31 cellular contexts compared by ENCODE assay signal in the genomic region with DNA sequence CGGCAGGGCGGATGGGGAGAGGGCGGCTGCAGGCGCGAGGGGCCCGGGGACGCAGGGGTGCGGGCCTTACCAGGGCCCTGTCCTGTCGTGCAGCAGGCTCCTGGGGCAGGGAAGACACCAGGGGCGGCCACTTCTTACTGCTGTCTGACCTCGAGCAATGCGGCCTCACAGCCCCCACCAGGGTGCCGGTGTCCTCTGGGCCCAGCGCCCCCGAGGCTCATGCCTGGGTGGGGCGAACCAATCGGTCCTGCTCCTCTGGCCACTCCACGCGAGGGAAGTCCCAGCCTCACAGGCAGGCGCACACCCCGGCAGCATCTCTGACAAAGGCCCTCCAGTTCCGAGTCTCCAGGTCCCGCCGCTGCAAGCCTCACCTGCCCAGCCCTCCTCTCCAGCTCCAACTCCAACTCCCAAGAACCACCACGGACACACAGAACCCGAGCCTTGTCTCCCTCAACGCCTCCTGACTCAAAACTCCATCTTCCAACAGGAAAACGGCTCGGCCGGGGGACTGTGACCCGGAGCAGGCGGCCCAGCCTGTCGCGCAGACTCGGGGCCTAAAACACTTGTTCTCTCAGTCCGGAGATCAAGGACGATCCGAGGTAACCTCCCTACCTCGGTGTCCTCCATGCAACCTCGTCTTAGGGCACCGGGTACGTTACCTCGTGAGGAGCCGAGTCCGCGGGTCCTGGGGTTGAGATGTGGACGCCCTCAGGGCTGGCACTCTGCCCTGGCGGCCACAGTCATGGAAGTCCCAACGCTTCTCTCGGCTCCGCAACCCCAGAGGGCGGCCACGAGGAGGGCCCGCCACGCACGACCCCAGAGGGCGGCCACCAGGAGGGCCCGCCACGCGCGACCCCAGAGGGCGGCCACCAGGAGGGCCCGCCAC. TPM values are rescaled to one million over a fixed set of nuclear protein-coding genes. Genes with fewer than 3 reads are reported as not detected.
DNase-seq lines count a peak whose midpoint lies in the region; ATAC-seq, FAIRE-seq and TF ChIP-seq lines count a peak whose summit lies in the region.
"Had no signal": no experiment of that assay in that cellular context is flagged by ENCODE, and none has a peak within 500 bp of the region (broad histone marks: within the 10 kb centered on the region; RNA-seq: fewer than 3 reads in every experiment).

No MANE protein-coding gene starts in this region.

- H3K9ac ChIP-seq in K562 (ENCODE audit: insufficient read depth in 1 of 2, low read depth in 2 of 2, low read length in 2 of 2) (no peak overlapping the region; a peak in 1 of 4 replicates), neuronal stem cell (ENCODE audit: low read depth, low read length, poor library complexity) (peak overlapping the region; percentile 44)

- peak overlapping the region; percentile 20 for H3K23ac ChIP-seq in neuronal stem cell (ENCODE audit: low read depth, low read length, poor library complexity)

- 94% methylated on average over 41 of the region's 63 CpGs for WGBS in K562 (ENCODE audit: insufficient coverage, low coverage, missing lambda C conversion rate)
- no CpG with 5 or more reads among the region's 63 CpGs for WGBS in neuronal stem cell (ENCODE audit: extremely low coverage in 2 of 2, insufficient read length in 2 of 2, insufficient replicate concordance in 1 of 2), 2 donors

- no peak overlapping the region for H3K4me3 Mint-ChIP-seq in CD8-positive, alpha-beta T cell
- H3K4me3 Mint-ChIP-seq in IgD-negative memory B cell, result peak overlapping the region in 3 of 4 donors; percentile 28 to 85 (median 58)
- H3K4me3 Mint-ChIP-seq in CD14-positive monocyte, result no peak overlapping the region
- H3K4me3 Mint-ChIP-seq: CD4-positive, alpha-beta T cell; neural crest cell had no signal

- no TSS peak for BruUV-seq in K562 (replicated peaks; lab: Mats Ljungman, UMichigan)

- no peak overlapping the region for H3K4ac ChIP-seq in neuronal stem cell (ENCODE audit: low read length)

- H2BK5ac ChIP-seq in neuronal stem cell (ENCODE audit: low read length), result no peak overlapping the region

- no peak for TF ChIP-seq EP300 in K562 (IDR thresholded peaks at IDR 0.05; ENCODE audit: low read length)

- peaks cover 11% of the 10 kb centered on the region for H3K36me3 ChIP-seq in CD8-positive, alpha-beta T cell (ENCODE audit: insufficient read depth, low read length)
- H3K36me3 ChIP-seq in K562 (ENCODE audit: control insufficient read depth, insufficient read depth, low read length), result peaks cover 60% of the 10 kb centered on the region; the same call in 2 of the 3 replicates
- H3K36me3 ChIP-seq in neuronal stem cell (replicated peaks in 1 of 2; ENCODE audit: control insufficient read depth in 2 of 2, insufficient read depth in 2 of 2, low read length in 2 of 2), result peaks cover 13 to 48% of the 10 kb centered on the region in 2 donors

- no peaks in the 10 kb centered on the region for H3K9me3 ChIP-seq in CD8-positive, alpha-beta T cell (ENCODE audit: low read length)
- H3K9me3 ChIP-seq in K562 (replicated peaks; ENCODE audit: control insufficient read depth, insufficient read depth, low read depth, low read length), result no peaks in the 10 kb centered on the region
- H3K9me3 ChIP-seq in neuronal stem cell (replicated peaks in 1 of 2; ENCODE audit: control insufficient read depth in 2 of 2, insufficient read depth in 1 of 2, low read depth in 1 of 2, low read length in 2 of 2), result no peaks in the 10 kb centered on the region
- H3K9me3 ChIP-seq: HAP-1, heart left ventricle, Peyer's patch, upper lobe of left lung had no signal

- FAIRE-seq in K562 (lab: Jason Lieb, UNC), result no peak
- FAIRE-seq: colon had no signal

- H2BK15ac ChIP-seq in neuronal stem cell (ENCODE audit: low read length), result no peak overlapping the region

- DNase-seq in CD8-positive, alpha-beta T cell, result no peak
- DNase-seq in K562 (ENCODE audit: extremely low read depth in 1 of 4, low spot score in 3 of 4), result no peak
- no peak for DNase-seq in neuronal stem cell (ENCODE audit: low spot score)
- DNase-seq in CD14-positive monocyte (ENCODE audit: low spot score), result no peak
- no peak for DNase-seq in foreskin melanocyte
- DNase-seq: activated CD8-positive, alpha-beta memory T cell treated with anti-CD3 and anti-CD28 coated beads for 24 hours; activated gamma-delta T cell treated with Interleukin-2 at 50 U/mL for 16 hours; activated T-cell treated with anti-CD3 and anti-CD28 coated beads, Interleukin-2, amount 50 U/mL, for 1 hour; CD4-positive, alpha-beta T cell; effector CD4-positive, alpha-beta T cell; erythroblast; heart left ventricle; KBM-7; MM.1S; NCI-H2029 treated with DMSO at 0.1 percent for 48 hours; NCI-H2227 treated with DMSO at 0.1 percent for 48 hours; Peyer's patch; posterior cingulate gyrus; SIG-M5; stimulated activated CD4-positive, alpha-beta T cell treated with anti-CD3 and anti-CD28 coated beads, Interleukin-2, amount 100 ng/mL, for 48 hours had no signal

- no peak overlapping the region for H3K4me3 ChIP-seq in CD8-positive, alpha-beta T cell (ENCODE audit: low read depth, low read length)
- H3K4me3 ChIP-seq in K562 (no peak overlapping the region), neuronal stem cell (ENCODE audit: low read length in 2 of 2) (no peak overlapping the region)
- H3K4me3 ChIP-seq: HAP-1, heart left ventricle, lung, Peyer's patch, upper lobe of left lung had no signal

- H3K79me1 ChIP-seq in neuronal stem cell (ENCODE audit: low read depth, low read length), result peaks cover 6% of the 10 kb centered on the region

- no peak overlapping the region for H3K14ac ChIP-seq in neuronal stem cell (ENCODE audit: low read length)

- intact Hi-C loops in CD8-positive, alpha-beta T cell (cut with DNase I, micrococcal nuclease), result no loop called here
- intact Hi-C loops in K562 (cut with micrococcal nuclease), result no loop called here
- intact Hi-C loops in CD14-positive monocyte (cut with micrococcal nuclease), result no loop called here

- H3K27ac Mint-ChIP-seq in CD8-positive, alpha-beta T cell, result peak overlapping the region; percentile 77
- H3K27ac Mint-ChIP-seq in IgD-negative memory B cell, result peak overlapping the region in 2 of 3 donors; percentile 80 to 85
- peak overlapping the region in 1 of 7 donors; percentile 61 for H3K27ac Mint-ChIP-seq in CD14-positive monocyte
- H3K27ac Mint-ChIP-seq: CD4-positive, alpha-beta T cell had no signal

- H3K9me3 Mint-ChIP-seq in CD8-positive, alpha-beta T cell, result no peaks in the 10 kb centered on the region
- no peaks in the 10 kb centered on the region for H3K9me3 Mint-ChIP-seq in IgD-negative memory B cell
- peaks cover 0 to 2% (median 0%) of the 10 kb centered on the region in 7 donors for H3K9me3 Mint-ChIP-seq in CD14-positive monocyte
- H3K9me3 Mint-ChIP-seq: CD4-positive, alpha-beta T cell; neural crest cell had no signal

- POLR2A ChIA-PET in CD8-positive, alpha-beta T cell (lab: Charles Lee), result interaction anchor here (1.0 kb wide), 1 partner anchor 15 kb away, joined by 3 read pairs; no protein-coding TSS in a partner anchor
- POLR2A ChIA-PET in K562 (lab: Yijun Ruan, JAX), result no interaction called here

- H3K36me3 Mint-ChIP-seq in CD8-positive, alpha-beta T cell, result peaks cover 26% of the 10 kb centered on the region
- H3K36me3 Mint-ChIP-seq in IgD-negative memory B cell (peaks cover 4% of the 10 kb centered on the region), CD14-positive monocyte (peaks cover 19 to 50% of the 10 kb centered on the region in 2 donors)

- no peaks in the 10 kb centered on the region for H3K79me2 ChIP-seq in K562 (ENCODE audit: control insufficient read depth, insufficient read depth, low read length)

- no peak for TF ChIP-seq RAD21 in K562 (CRISPR knock-in tag; conservative IDR thresholded peaks at IDR 0.05 in 1 of 2, IDR thresholded peaks at IDR 0.05 in 1 of 2)

- H3K4me2 ChIP-seq in K562 (ENCODE audit: insufficient read depth, low read length), result no peak overlapping the region
- H3K4me2 ChIP-seq in neuronal stem cell (ENCODE audit: insufficient read depth, low read length, poor library complexity, severe bottlenecking), result no peak overlapping the region

- no peak overlapping the region for H3K18ac ChIP-seq in neuronal stem cell (ENCODE audit: low read length)

- H2AK5ac ChIP-seq in neuronal stem cell (ENCODE audit: low read depth, low read length), result no peak overlapping the region

- no peaks in the 10 kb centered on the region for H3K27me3 Mint-ChIP-seq in CD8-positive, alpha-beta T cell (ENCODE audit: low read depth)
- H3K27me3 Mint-ChIP-seq in IgD-negative memory B cell (no peaks in the 10 kb centered on the region), CD14-positive monocyte (ENCODE audit: low read depth in 3 of 3) (no peaks in the 10 kb centered on the region)
- H3K27me3 Mint-ChIP-seq: CD4-positive, alpha-beta T cell had no signal

- no peaks in the 10 kb centered on the region for H3K4me1 Mint-ChIP-seq in CD8-positive, alpha-beta T cell (ENCODE audit: low read depth)
- H3K4me1 Mint-ChIP-seq in IgD-negative memory B cell (peaks cover 0 to 10% (median 9%) of the 10 kb centered on the region in 3 donors), CD14-positive monocyte (no peaks in the 10 kb centered on the region)
- H3K4me1 Mint-ChIP-seq: neural crest cell had no signal

- CTCF ChIA-PET in CD8-positive, alpha-beta T cell (lab: Charles Lee), result no interaction called here
- CTCF ChIA-PET in K562 (lab: Yijun Ruan, JAX; ENCODE audit: low intra/inter-chr PET ratio), result no interaction called here

- H2AFZ ChIP-seq in K562 (ENCODE audit: low read depth, low read length) (no peak overlapping the region), neuronal stem cell (ENCODE audit: low read length) (no peak overlapping the region)

- no peak for ATAC-seq in CD8-positive, alpha-beta T cell
- ATAC-seq in K562, result peak; percentile 27
- ATAC-seq in HG03439 (IDR thresholded peaks at IDR 0.05; ENCODE audit: unreplicated experiment), result no peak
- ATAC-seq: heart left ventricle had no signal

- H3K27ac ChIP-seq in CD8-positive, alpha-beta T cell (ENCODE audit: low read depth, low read length), result no peak overlapping the region
- H3K27ac ChIP-seq in K562 (ENCODE audit: extremely low read depth, low read depth, low read length) (no peak overlapping the region), neuronal stem cell (replicated peaks; ENCODE audit: low read length) (no peak overlapping the region)
- H3K27ac ChIP-seq: heart left ventricle, Peyer's patch, upper lobe of left lung had no signal

- in situ Hi-C loops in K562 (cut with MboI), result no loop called here

- no peaks in the 10 kb centered on the region for H3K9me1 ChIP-seq in K562 (ENCODE audit: control insufficient read depth, insufficient read depth, low read length)

- H2BK12ac ChIP-seq in neuronal stem cell (ENCODE audit: low read length), result no peak overlapping the region

- H2BK120ac ChIP-seq in neuronal stem cell (ENCODE audit: low read depth, low read length), result no peak overlapping the region

- no peak for TF ChIP-seq CTCF in CD8-positive, alpha-beta T cell (IDR thresholded peaks at IDR 0.05)
- TF ChIP-seq CTCF in K562 (IDR thresholded peaks at IDR 0.05 in 2 of 3, conservative IDR thresholded peaks at IDR 0.05 in 1 of 3; ENCODE audit: insufficient read depth in 2 of 3, low read depth in 1 of 3, low read length in 3 of 3) (no peak), CD14-positive monocyte (IDR thresholded peaks at IDR 0.05) (no peak)

- TF ChIP-seq POLR2A in K562 (conservative IDR thresholded peaks at IDR 0.05), result no peak

- no peaks in the 10 kb centered on the region for H3K27me3 ChIP-seq in CD8-positive, alpha-beta T cell (ENCODE audit: insufficient read depth, low read length)
- no peaks in the 10 kb centered on the region for H3K27me3 ChIP-seq in K562 (ENCODE audit: control insufficient read depth in 2 of 2, insufficient read depth in 2 of 2, low read length in 2 of 2)
- H3K27me3 ChIP-seq in neuronal stem cell (ENCODE audit: control insufficient read depth in 3 of 3, insufficient read depth in 3 of 3, low read depth in 1 of 3, low read length in 3 of 3), result no peaks in the 10 kb centered on the region
- H3K27me3 ChIP-seq: heart left ventricle, Peyer's patch, upper lobe of left lung had no signal

- no peak overlapping the region for H4K8ac ChIP-seq in neuronal stem cell (ENCODE audit: low read depth, low read length)

- H3K4me1 ChIP-seq in CD8-positive, alpha-beta T cell (ENCODE audit: insufficient read depth, low read length), result no peaks in the 10 kb centered on the region
- H3K4me1 ChIP-seq in K562 (replicated peaks in 1 of 2; ENCODE audit: control insufficient read depth in 2 of 2, insufficient read depth in 2 of 2, low read length in 2 of 2), result peaks cover 0 to 35% of the 10 kb centered on the region in 2 experiments; a peak in 2 of 5 replicates
- no peaks in the 10 kb centered on the region for H3K4me1 ChIP-seq in neuronal stem cell (ENCODE audit: control insufficient read depth in 2 of 2, insufficient read depth in 1 of 2, low read depth in 1 of 2, low read length in 2 of 2)
- H3K4me1 ChIP-seq: HAP-1, heart left ventricle, Peyer's patch, upper lobe of left lung had no signal

- H4K91ac ChIP-seq in neuronal stem cell (ENCODE audit: low read depth, low read length, poor library complexity), result no peak overlapping the region

- H4K20me1 ChIP-seq in K562 (replicated peaks; ENCODE audit: control insufficient read depth, insufficient read depth, low read length), result no peaks in the 10 kb centered on the region

RNA-seq across cellular contexts. Expression of a gene that starts 6.5 kb away (rescaled TPM):
- total RNA-seq in CD8-positive, alpha-beta T cell, result under 1 TPM; 0.65 to 0.97 TPM
- not detected for polyA plus RNA-seq in IgD-negative memory B cell
- total RNA-seq in K562 (2011; cell fraction: chromatin; rRNA removed; ENCODE audit: low replicate concordance), result 2.3 and 4.6 TPM in 2 replicates
- 3.2 and 3.7 TPM in 2 replicates for total RNA-seq in K562 (2011; cell fraction: nucleolus; rRNA removed)
- 2.6 and 4.0 TPM in 2 replicates for total RNA-seq in K562 (2011; cell fraction: nucleoplasm; rRNA removed)
- 0.49 and 1.7 TPM in 2 replicates for total RNA-seq in K562 (2014; rRNA removed)
- total RNA-seq in K562 (2014; rRNA removed; fragmentation: Illumina TruSeq; extraction: Trizol), result not detected in 2 replicates
- 0.25 TPM in 1 of 2 replicates, not detected in the other for total RNA-seq in K562 (2015; rRNA removed; fragmentation: Illumina TruSeq; extraction: Trizol)
- total RNA-seq in K562 (2021), result 0.58 and 0.86 TPM in 2 replicates
- polyA plus RNA-seq in K562 (2011; rRNA removed), result 0.14 and 0.24 TPM in 2 replicates
- 0.18 and 0.34 TPM in 2 replicates for polyA plus RNA-seq in K562 (2011; cell fraction: cytosol; rRNA removed)
- 1.5 and 3.3 TPM in 2 replicates for polyA plus RNA-seq in K562 (2011; cell fraction: nucleus; rRNA removed)
- 0.60 and 0.89 TPM in 2 replicates for polyA plus RNA-seq in K562 (2012)
- polyA plus RNA-seq in K562 (2014; fragmentation: Illumina TruSeq; extraction: Trizol), result 0.14 TPM in 1 of 2 replicates, not detected in the other
- not detected for polyA plus RNA-seq in K562 (2014; fragmentation: Nextera tagmentation; extraction: Ambion mirVana)
- 1.6 and 2.2 TPM in 2 replicates for polyA plus RNA-seq in K562 (2014; rRNA removed)
- not detected in 2 replicates for polyA minus RNA-seq in K562 (2011; rRNA and poly(A)+ RNA removed)
- polyA minus RNA-seq in K562 (2011; cell fraction: cytosol; rRNA and poly(A)+ RNA removed), result not detected in 2 replicates
- polyA minus RNA-seq in K562 (2011; cell fraction: nucleus; rRNA and poly(A)+ RNA removed), result 0.33 and 0.40 TPM in 2 replicates
- polyA plus RNA-seq in neuronal stem cell (2013, experiment 1 of 2), result 0.78 TPM
- 0.66 TPM for polyA plus RNA-seq in neuronal stem cell (2013, experiment 2 of 2)
- polyA plus RNA-seq in CD14-positive monocyte, result not detected
- total RNA-seq: kidney epithelial cell, Peyer's patch had no signal

RNA-seq across cellular contexts. Expression of a gene that starts 12.8 kb away (rescaled TPM):
- 10 to 100 TPM; 48.6 to 53.7 TPM for total RNA-seq in CD8-positive, alpha-beta T cell
- polyA plus RNA-seq in IgD-negative memory B cell (41.9 TPM), K562 (2011; rRNA removed) (60.8 and 111 TPM in 2 replicates), K562 (2014; fragmentation: Illumina TruSeq; extraction: Trizol) (71.8 and 99.5 TPM in 2 replicates), K562 (2014; fragmentation: Nextera tagmentation; extraction: Ambion mirVana) (10 to 100 TPM; 30.3 to 34.0 TPM), K562 (2014; rRNA removed) (67.5 and 88.4 TPM in 2 replicates), CD14-positive monocyte (10 to 100 TPM; 16.2 to 17.6 TPM)
- 71.2 and 248 TPM in 2 replicates for total RNA-seq in K562 (2011; cell fraction: chromatin; rRNA removed; ENCODE audit: low replicate concordance)
- total RNA-seq in K562 (2011; cell fraction: nucleolus; rRNA removed), result 221 and 235 TPM in 2 replicates
- total RNA-seq in K562 (2011; cell fraction: nucleoplasm; rRNA removed), result 86.3 and 109 TPM in 2 replicates
- total RNA-seq in K562 (2014; rRNA removed) (82.8 and 96.5 TPM in 2 replicates), K562 (2014; rRNA removed; fragmentation: Illumina TruSeq; extraction: Trizol) (33.4 and 49.3 TPM in 2 replicates), K562 (2015; rRNA removed; fragmentation: Illumina TruSeq; extraction: Trizol) (61.9 and 68.0 TPM in 2 replicates), K562 (2021) (134 and 144 TPM in 2 replicates)
- polyA plus RNA-seq in K562 (2011; cell fraction: cytosol; rRNA removed), result 39.8 and 94.7 TPM in 2 replicates
- polyA plus RNA-seq in K562 (2011; cell fraction: nucleus; rRNA removed), result 319 and 523 TPM in 2 replicates
- 95.6 and 140 TPM in 2 replicates for polyA plus RNA-seq in K562 (2012)
- polyA minus RNA-seq in K562 (2011; rRNA and poly(A)+ RNA removed), result 60.0 and 108 TPM in 2 replicates
- 88.4 and 105 TPM in 2 replicates for polyA minus RNA-seq in K562 (2011; cell fraction: cytosol; rRNA and poly(A)+ RNA removed)
- polyA minus RNA-seq in K562 (2011; cell fraction: nucleus; rRNA and poly(A)+ RNA removed), result 57.5 and 62.3 TPM in 2 replicates
- 50.0 TPM for polyA plus RNA-seq in neuronal stem cell (2013, experiment 1 of 2)
- polyA plus RNA-seq in neuronal stem cell (2013, experiment 2 of 2), result 45.6 TPM

RNA-seq across cellular contexts. Expression of a gene that starts 16.9 kb away (rescaled TPM):
- 100 to 1,000 TPM in 1 of 2 experiments, 10 to 100 TPM in 1; 99.7 to 107 TPM for total RNA-seq in CD8-positive, alpha-beta T cell
- 108 TPM for polyA plus RNA-seq in IgD-negative memory B cell
- 35.2 and 104 TPM in 2 replicates for total RNA-seq in K562 (2011; cell fraction: chromatin; rRNA removed; ENCODE audit: low replicate concordance)
- total RNA-seq in K562 (2011; cell fraction: nucleolus; rRNA removed), result 88.7 and 118 TPM in 2 replicates
- 57.0 and 58.7 TPM in 2 replicates for total RNA-seq in K562 (2011; cell fraction: nucleoplasm; rRNA removed)
- total RNA-seq in K562 (2014; rRNA removed), result 101 and 128 TPM in 2 replicates
- total RNA-seq in K562 (2014; rRNA removed; fragmentation: Illumina TruSeq; extraction: Trizol), result 6.6 and 7.6 TPM in 2 replicates
- 26.2 and 31.8 TPM in 2 replicates for total RNA-seq in K562 (2015; rRNA removed; fragmentation: Illumina TruSeq; extraction: Trizol)
- 85.7 and 95.8 TPM in 2 replicates for total RNA-seq in K562 (2021)
- polyA plus RNA-seq in K562 (2011; rRNA removed), result 6.5 and 12.3 TPM in 2 replicates
- polyA plus RNA-seq in K562 (2011; cell fraction: cytosol; rRNA removed), result 22.5 and 58.3 TPM in 2 replicates
- 48.9 and 104 TPM in 2 replicates for polyA plus RNA-seq in K562 (2011; cell fraction: nucleus; rRNA removed)
- polyA plus RNA-seq in K562 (2012), result 65.9 and 76.9 TPM in 2 replicates
- polyA plus RNA-seq in K562 (2014; fragmentation: Illumina TruSeq; extraction: Trizol), result 9.1 and 34.6 TPM in 2 replicates
- under 1 TPM; 0.27 to 0.36 TPM for polyA plus RNA-seq in K562 (2014; fragmentation: Nextera tagmentation; extraction: Ambion mirVana)
- 79.0 and 87.6 TPM in 2 replicates for polyA plus RNA-seq in K562 (2014; rRNA removed)
- polyA minus RNA-seq in K562 (2011; rRNA and poly(A)+ RNA removed), result 1.7 and 4.6 TPM in 2 replicates
- 20.2 and 32.4 TPM in 2 replicates for polyA minus RNA-seq in K562 (2011; cell fraction: cytosol; rRNA and poly(A)+ RNA removed)
- 34.3 and 38.8 TPM in 2 replicates for polyA minus RNA-seq in K562 (2011; cell fraction: nucleus; rRNA and poly(A)+ RNA removed)
- 59.4 TPM for polyA plus RNA-seq in neuronal stem cell (2013, experiment 1 of 2)
- 57.6 TPM for polyA plus RNA-seq in neuronal stem cell (2013, experiment 2 of 2)
- 10 to 100 TPM; 29.1 to 31.6 TPM for polyA plus RNA-seq in CD14-positive monocyte

RNA-seq across cellular contexts. Expression of a gene that starts 30.0 kb away (rescaled TPM):
- total RNA-seq in CD8-positive, alpha-beta T cell, result 1 to 10 TPM; 1.8 to 2.4 TPM
- polyA plus RNA-seq in IgD-negative memory B cell, result 1.7 TPM
- 3.0 and 7.7 TPM in 2 replicates for total RNA-seq in K562 (2011; cell fraction: chromatin; rRNA removed; ENCODE audit: low replicate concordance)
- total RNA-seq in K562 (2011; cell fraction: nucleolus; rRNA removed), result 9.3 and 12.7 TPM in 2 replicates
- total RNA-seq in K562 (2011; cell fraction: nucleoplasm; rRNA removed), result 5.3 and 7.4 TPM in 2 replicates
- total RNA-seq in K562 (2014; rRNA removed), result 5.3 and 7.8 TPM in 2 replicates
- total RNA-seq in K562 (2014; rRNA removed; fragmentation: Illumina TruSeq; extraction: Trizol), result 1.3 and 2.0 TPM in 2 replicates
- total RNA-seq in K562 (2015; rRNA removed; fragmentation: Illumina TruSeq; extraction: Trizol), result 4.5 and 4.6 TPM in 2 replicates
- total RNA-seq in K562 (2021), result 5.7 and 6.6 TPM in 2 replicates
- 3.9 and 5.2 TPM in 2 replicates for polyA plus RNA-seq in K562 (2011; rRNA removed)
- polyA plus RNA-seq in K562 (2011; cell fraction: cytosol; rRNA removed), result 8.1 and 20.9 TPM in 2 replicates
- 26.1 and 42.9 TPM in 2 replicates for polyA plus RNA-seq in K562 (2011; cell fraction: nucleus; rRNA removed)
- 7.1 and 8.8 TPM in 2 replicates for polyA plus RNA-seq in K562 (2012)
- 2.2 and 4.6 TPM in 2 replicates for polyA plus RNA-seq in K562 (2014; fragmentation: Illumina TruSeq; extraction: Trizol)
- under 1 TPM in 1 of 2 experiments, not detected in 1; 0.35 TPM for polyA plus RNA-seq in K562 (2014; fragmentation: Nextera tagmentation; extraction: Ambion mirVana)
- 6.8 and 8.0 TPM in 2 replicates for polyA plus RNA-seq in K562 (2014; rRNA removed)
- 2.2 and 2.9 TPM in 2 replicates for polyA minus RNA-seq in K562 (2011; rRNA and poly(A)+ RNA removed)
- polyA minus RNA-seq in K562 (2011; cell fraction: cytosol; rRNA and poly(A)+ RNA removed), result 5.1 and 7.8 TPM in 2 replicates
- 3.2 and 4.0 TPM in 2 replicates for polyA minus RNA-seq in K562 (2011; cell fraction: nucleus; rRNA and poly(A)+ RNA removed)
- 6.2 TPM for polyA plus RNA-seq in neuronal stem cell (2013, experiment 1 of 2)
- 6.2 TPM for polyA plus RNA-seq in neuronal stem cell (2013, experiment 2 of 2)
- polyA plus RNA-seq in CD14-positive monocyte, result 1 to 10 TPM; 2.5 to 5.2 TPM

RNA-seq across cellular contexts. Expression of a gene that starts 49.1 kb away (rescaled TPM):
- not detected for total RNA-seq in CD8-positive, alpha-beta T cell
- polyA plus RNA-seq in IgD-negative memory B cell (not detected), K562 (2011; rRNA removed) (0.22 and 0.49 TPM in 2 replicates), K562 (2014; fragmentation: Illumina TruSeq; extraction: Trizol) (0.86 TPM in 1 of 2 replicates, not detected in the other), K562 (2014; fragmentation: Nextera tagmentation; extraction: Ambion mirVana) (under 1 TPM in 1 of 2 experiments, not detected in 1; 0.06 TPM), K562 (2014; rRNA removed) (1.5 TPM in 2 replicates), CD14-positive monocyte (1 to 10 TPM in 1 of 2 donors, under 1 TPM in 1; 0.78 to 1.4 TPM)
- not detected in 2 replicates for total RNA-seq in K562 (2011; cell fraction: chromatin; rRNA removed; ENCODE audit: low replicate concordance)
- total RNA-seq in K562 (2011; cell fraction: nucleolus; rRNA removed), result 0.50 and 1.1 TPM in 2 replicates
- 0.37 TPM in 1 of 2 replicates, not detected in the other for total RNA-seq in K562 (2011; cell fraction: nucleoplasm; rRNA removed)
- total RNA-seq in K562 (2014; rRNA removed) (1.9 and 2.0 TPM in 2 replicates), K562 (2014; rRNA removed; fragmentation: Illumina TruSeq; extraction: Trizol) (not detected in 2 replicates), K562 (2015; rRNA removed; fragmentation: Illumina TruSeq; extraction: Trizol) (2.5 and 3.0 TPM in 2 replicates), K562 (2021) (1.0 and 2.0 TPM in 2 replicates)
- 0.53 and 2.1 TPM in 2 replicates for polyA plus RNA-seq in K562 (2011; cell fraction: cytosol; rRNA removed)
- polyA plus RNA-seq in K562 (2011; cell fraction: nucleus; rRNA removed), result 0.34 and 0.37 TPM in 2 replicates
- 4.0 and 26.3 TPM in 2 replicates for polyA plus RNA-seq in K562 (2012)
- polyA minus RNA-seq in K562 (2011; rRNA and poly(A)+ RNA removed), result not detected in 2 replicates
- not detected in 2 replicates for polyA minus RNA-seq in K562 (2011; cell fraction: cytosol; rRNA and poly(A)+ RNA removed)
- not detected in 2 replicates for polyA minus RNA-seq in K562 (2011; cell fraction: nucleus; rRNA and poly(A)+ RNA removed)
- polyA plus RNA-seq in neuronal stem cell (2013, experiment 1 of 2), result 0.03 TPM
- 0.06 TPM for polyA plus RNA-seq in neuronal stem cell (2013, experiment 2 of 2)
- total RNA-seq: CD4-positive, alpha-beta T cell; heart left ventricle; HT-29; kidney epithelial cell; mucosa of gallbladder; neural crest cell; Peyer's patch; right cardiac atrium had no signal
- polyA plus RNA-seq: heart left ventricle, right cardiac atrium had no signal

Comparison
In these comparisons a context has a peak if more than half of its experiments do, and no peak if none do; other contexts are left out.
1. H3K4me3 Mint-ChIP-seq: peak in IgD-negative memory B cell (3 of 4); none in CD8-positive, alpha-beta T cell (single experiment) and CD14-positive monocyte (0 of 2).